Comparison of ENCODE assay signal across 2 cellular contexts in the genomic region with DNA sequence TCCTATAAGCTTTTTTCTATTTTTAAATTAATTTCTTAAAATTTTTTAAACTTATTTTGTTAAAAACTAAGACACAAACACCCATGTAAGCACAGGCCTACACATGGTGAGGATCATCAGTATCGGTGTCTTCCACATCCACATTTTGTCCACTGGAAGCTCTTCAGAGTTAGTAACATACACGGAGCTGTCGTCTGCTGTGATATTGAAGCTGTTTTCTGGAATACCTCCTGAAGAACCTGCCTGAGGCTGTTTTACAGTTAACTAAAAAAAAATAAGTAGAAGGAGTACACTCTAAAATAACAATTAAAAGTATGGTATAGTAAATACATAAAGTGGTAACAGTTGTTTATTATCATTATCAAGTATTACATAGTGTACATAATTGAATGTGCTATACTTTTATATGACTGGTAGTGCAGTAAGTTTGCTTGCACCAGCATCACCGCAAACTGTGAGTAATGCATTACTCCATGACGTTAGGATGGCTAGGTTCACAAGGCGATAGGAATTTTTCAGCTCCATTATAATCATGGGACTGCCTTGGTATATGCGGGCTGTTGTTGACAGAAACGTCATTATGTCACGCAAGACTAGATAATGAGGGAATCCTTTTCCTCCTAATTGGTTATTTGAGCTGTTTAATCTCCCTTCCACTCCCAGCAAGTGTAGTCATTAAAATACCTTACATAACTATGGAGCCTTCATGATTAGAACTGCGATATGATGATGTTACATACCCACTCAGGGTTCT.
TF ChIP-seq lines count a peak whose summit lies in the region.

No MANE protein-coding gene starts in this region.

TF ChIP-seq in SK-N-SH treated with all-trans-retinoic acid at 6 μM for 48 hours, 23 proteins besides CTCF, POLR2A, EP300 and RAD21:
- TF ChIP-seq, protein P1, sequence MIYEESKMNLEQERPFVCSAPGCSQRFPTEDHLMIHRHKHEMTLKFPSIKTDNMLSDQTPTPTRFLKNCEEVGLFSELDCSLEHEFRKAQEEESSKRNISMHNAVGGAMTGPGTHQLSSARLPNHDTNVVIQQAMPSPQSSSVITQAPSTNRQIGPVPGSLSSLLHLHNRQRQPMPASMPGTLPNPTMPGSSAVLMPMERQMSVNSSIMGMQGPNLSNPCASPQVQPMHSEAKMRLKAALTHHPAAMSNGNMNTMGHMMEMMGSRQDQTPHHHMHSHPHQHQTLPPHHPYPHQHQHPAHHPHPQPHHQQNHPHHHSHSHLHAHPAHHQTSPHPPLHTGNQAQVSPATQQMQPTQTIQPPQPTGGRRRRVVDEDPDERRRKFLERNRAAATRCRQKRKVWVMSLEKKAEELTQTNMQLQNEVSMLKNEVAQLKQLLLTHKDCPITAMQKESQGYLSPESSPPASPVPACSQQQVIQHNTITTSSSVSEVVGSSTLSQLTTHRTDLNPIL (CRISPR knock-in tag; IDR thresholded peaks at IDR 0.05; ENCODE audit: low read depth) = no peak
- peak; percentile 64 for TF ChIP-seq ISL1 (CRISPR knock-in tag; IDR thresholded peaks at IDR 0.05)

TF ChIP-seq in SK-N-SH, 30 proteins besides CTCF, POLR2A, EP300 and RAD21 (continued from another document):
- TF ChIP-seq, protein P2, sequence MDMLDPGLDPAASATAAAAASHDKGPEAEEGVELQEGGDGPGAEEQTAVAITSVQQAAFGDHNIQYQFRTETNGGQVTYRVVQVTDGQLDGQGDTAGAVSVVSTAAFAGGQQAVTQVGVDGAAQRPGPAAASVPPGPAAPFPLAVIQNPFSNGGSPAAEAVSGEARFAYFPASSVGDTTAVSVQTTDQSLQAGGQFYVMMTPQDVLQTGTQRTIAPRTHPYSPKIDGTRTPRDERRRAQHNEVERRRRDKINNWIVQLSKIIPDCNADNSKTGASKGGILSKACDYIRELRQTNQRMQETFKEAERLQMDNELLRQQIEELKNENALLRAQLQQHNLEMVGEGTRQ (IDR thresholded peaks at IDR 0.05; ENCODE audit: borderline replicate concordance, low read depth, low read length) = no peak
- TF ChIP-seq, protein P3, sequence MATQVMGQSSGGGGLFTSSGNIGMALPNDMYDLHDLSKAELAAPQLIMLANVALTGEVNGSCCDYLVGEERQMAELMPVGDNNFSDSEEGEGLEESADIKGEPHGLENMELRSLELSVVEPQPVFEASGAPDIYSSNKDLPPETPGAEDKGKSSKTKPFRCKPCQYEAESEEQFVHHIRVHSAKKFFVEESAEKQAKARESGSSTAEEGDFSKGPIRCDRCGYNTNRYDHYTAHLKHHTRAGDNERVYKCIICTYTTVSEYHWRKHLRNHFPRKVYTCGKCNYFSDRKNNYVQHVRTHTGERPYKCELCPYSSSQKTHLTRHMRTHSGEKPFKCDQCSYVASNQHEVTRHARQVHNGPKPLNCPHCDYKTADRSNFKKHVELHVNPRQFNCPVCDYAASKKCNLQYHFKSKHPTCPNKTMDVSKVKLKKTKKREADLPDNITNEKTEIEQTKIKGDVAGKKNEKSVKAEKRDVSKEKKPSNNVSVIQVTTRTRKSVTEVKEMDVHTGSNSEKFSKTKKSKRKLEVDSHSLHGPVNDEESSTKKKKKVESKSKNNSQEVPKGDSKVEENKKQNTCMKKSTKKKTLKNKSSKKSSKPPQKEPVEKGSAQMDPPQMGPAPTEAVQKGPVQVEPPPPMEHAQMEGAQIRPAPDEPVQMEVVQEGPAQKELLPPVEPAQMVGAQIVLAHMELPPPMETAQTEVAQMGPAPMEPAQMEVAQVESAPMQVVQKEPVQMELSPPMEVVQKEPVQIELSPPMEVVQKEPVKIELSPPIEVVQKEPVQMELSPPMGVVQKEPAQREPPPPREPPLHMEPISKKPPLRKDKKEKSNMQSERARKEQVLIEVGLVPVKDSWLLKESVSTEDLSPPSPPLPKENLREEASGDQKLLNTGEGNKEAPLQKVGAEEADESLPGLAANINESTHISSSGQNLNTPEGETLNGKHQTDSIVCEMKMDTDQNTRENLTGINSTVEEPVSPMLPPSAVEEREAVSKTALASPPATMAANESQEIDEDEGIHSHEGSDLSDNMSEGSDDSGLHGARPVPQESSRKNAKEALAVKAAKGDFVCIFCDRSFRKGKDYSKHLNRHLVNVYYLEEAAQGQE (IDR thresholded peaks at IDR 0.05; ENCODE audit: low read depth, low read length) = no peak
- TF ChIP-seq TEAD4 (IDR thresholded peaks at IDR 0.05; ENCODE audit: borderline replicate concordance, insufficient read depth) (no peak), POLR2AphosphoS5 (IDR thresholded peaks at IDR 0.05; ENCODE audit: low read depth, low read length) (no peak), FOSL2 (IDR thresholded peaks at IDR 0.05; ENCODE audit: borderline replicate concordance, low read depth) (no peak), GABPA (IDR thresholded peaks at IDR 0.05; ENCODE audit: low read depth) (no peak)
- TF ChIP-seq, protein P4, sequence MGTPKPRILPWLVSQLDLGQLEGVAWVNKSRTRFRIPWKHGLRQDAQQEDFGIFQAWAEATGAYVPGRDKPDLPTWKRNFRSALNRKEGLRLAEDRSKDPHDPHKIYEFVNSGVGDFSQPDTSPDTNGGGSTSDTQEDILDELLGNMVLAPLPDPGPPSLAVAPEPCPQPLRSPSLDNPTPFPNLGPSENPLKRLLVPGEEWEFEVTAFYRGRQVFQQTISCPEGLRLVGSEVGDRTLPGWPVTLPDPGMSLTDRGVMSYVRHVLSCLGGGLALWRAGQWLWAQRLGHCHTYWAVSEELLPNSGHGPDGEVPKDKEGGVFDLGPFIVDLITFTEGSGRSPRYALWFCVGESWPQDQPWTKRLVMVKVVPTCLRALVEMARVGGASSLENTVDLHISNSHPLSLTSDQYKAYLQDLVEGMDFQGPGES (IDR thresholded peaks at IDR 0.05; ENCODE audit: low read depth, low read length) = no peak
